ENCODE assay signal across 19 cellular contexts in the genomic region with DNA sequence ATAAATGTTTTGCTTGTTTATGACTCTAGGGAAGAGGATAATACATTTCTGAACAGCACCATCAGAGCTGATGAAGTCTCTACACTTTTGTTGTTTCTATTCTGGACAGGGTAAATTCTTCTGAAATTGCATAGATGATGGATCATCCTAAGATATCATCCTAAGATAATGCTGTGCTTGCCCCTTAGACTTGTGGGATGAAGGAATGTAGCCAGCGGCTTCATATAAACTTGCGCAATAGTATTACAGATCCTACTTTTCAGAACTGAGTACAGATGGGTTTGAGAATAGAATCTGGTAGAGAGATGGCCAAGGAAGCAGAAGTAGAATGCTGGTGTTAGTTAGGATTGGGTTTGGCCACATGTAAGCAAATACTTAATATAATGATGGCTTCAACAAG.
A peak's percentile ranks its signal among the peaks of the same experiment; 100 is the strongest.
DNase-seq lines count a peak whose midpoint lies in the region; ATAC-seq, FAIRE-seq and TF ChIP-seq lines count a peak whose summit lies in the region.
"Had no signal": no experiment of that assay in that cellular context is flagged by ENCODE, and none has a peak within 500 bp of the region (broad histone marks: within the 10 kb centered on the region; RNA-seq: fewer than 3 reads in every experiment).

No MANE protein-coding gene starts in this region.

- no peak for TF ChIP-seq EP300 in K562 (IDR thresholded peaks at IDR 0.05; ENCODE audit: low read length)

- FAIRE-seq in K562 (lab: Jason Lieb, UNC) = no peak
- FAIRE-seq: GM19239 had no signal

- no peak overlapping the region for H2AK9ac ChIP-seq in IMR-90 (replicated peaks; ENCODE audit: low read depth, low read length, poor library complexity)

- no peak overlapping the region for H3K4ac ChIP-seq in IMR-90 (ENCODE audit: low read depth, low read length)
- H3K4ac ChIP-seq in mesenchymal stem cell (ENCODE audit: low read depth in 1 of 2, low read length in 2 of 2) = no peak overlapping the region

- H2AK5ac ChIP-seq in IMR-90 (ENCODE audit: low read depth, low read length) (no peak overlapping the region), mesenchymal stem cell (ENCODE audit: low read length, severe bottlenecking) (no peak overlapping the region)

- peak; percentile 66 for DNase-seq in EH (ENCODE audit: low read depth)
- no peak for DNase-seq in IMR-90
- no peak for DNase-seq in K562 (ENCODE audit: extremely low read depth in 1 of 4, low spot score in 3 of 4)
- DNase-seq in mesenchymal stem cell = peak; percentile 43
- no peak for DNase-seq in NCI-H2171 (lab: John Stamatoyannopoulos, UW)
- no peak for DNase-seq in middle frontal gyrus (ENCODE audit: extremely low spot score, low spot score)
- no peak for DNase-seq in T1000 (lab: John Stamatoyannopoulos, UW)
- no peak for DNase-seq in left lobe of liver (ENCODE audit: low spot score)
- DNase-seq: BE2C; CD8-positive, alpha-beta T cell; DND-41; GF-D8; H9; NCI-H1436; NCI-H2029; NCI-H774; PC-9; T-helper 1 cell had no signal

- ATAC-seq in IMR-90 (ENCODE audit: low read depth) (no peak), K562 (no peak), left lobe of liver (no peak)
- ATAC-seq: CD8-positive, alpha-beta T cell had no signal

- H3K4me2 ChIP-seq in IMR-90 (ENCODE audit: low read depth, low read length) = no peak overlapping the region
- H3K4me2 ChIP-seq in K562 (ENCODE audit: insufficient read depth, low read length) = no peak overlapping the region
- no peak overlapping the region for H3K4me2 ChIP-seq in mesenchymal stem cell (ENCODE audit: low read length, poor library complexity, severe bottlenecking)
- H3K4me2 ChIP-seq: PC-9 had no signal

- no peaks in the 10 kb centered on the region for H3K79me1 ChIP-seq in IMR-90 (ENCODE audit: low read depth in 1 of 2, low read length in 2 of 2)
- H3K79me1 ChIP-seq in mesenchymal stem cell (replicated peaks; ENCODE audit: low read length, poor library complexity, severe bottlenecking) = no peaks in the 10 kb centered on the region

- no peak overlapping the region for H3K56ac ChIP-seq in IMR-90 (ENCODE audit: extremely low read depth, insufficient read depth, low read length)

- H2BK20ac ChIP-seq in IMR-90 (ENCODE audit: low read depth, low read length) = no peak overlapping the region

- TF ChIP-seq CTCF in IMR-90 (conservative IDR thresholded peaks at IDR 0.05; ENCODE audit: low read depth, low read length) (no peak), K562 (IDR thresholded peaks at IDR 0.05 in 2 of 3, conservative IDR thresholded peaks at IDR 0.05 in 1 of 3; ENCODE audit: insufficient read depth in 2 of 3, low read depth in 1 of 3, low read length in 3 of 3) (no peak)

- H3K14ac ChIP-seq in IMR-90 (replicated peaks; ENCODE audit: low read depth, low read length) (no peak overlapping the region), mesenchymal stem cell (ENCODE audit: low read length in 2 of 2) (no peak overlapping the region)

- dilution Hi-C loops in IMR-90 (cut with HindIII; ENCODE audit: low sequenced_read_pairs, unreplicated experiment) = no loop called here

- no peak overlapping the region for H3K9ac ChIP-seq in IMR-90 (ENCODE audit: low read depth, low read length)
- H3K9ac ChIP-seq in K562 (ENCODE audit: insufficient read depth in 1 of 2, low read depth in 2 of 2, low read length in 2 of 2) = no peak overlapping the region
- no peak overlapping the region for H3K9ac ChIP-seq in mesenchymal stem cell (ENCODE audit: low read length)

- TF ChIP-seq RAD21 in IMR-90 (IDR thresholded peaks at IDR 0.05; ENCODE audit: low read length) (no peak), K562 (CRISPR knock-in tag; conservative IDR thresholded peaks at IDR 0.05 in 1 of 2, IDR thresholded peaks at IDR 0.05 in 1 of 2) (no peak)

- POLR2A ChIA-PET in IMR-90 (lab: Charles Lee; ENCODE audit: unreplicated experiment) (no interaction called here), K562 (lab: Yijun Ruan, JAX) (interaction anchor here (0.5 to 1.5 kb wide), 2 partner anchors 12 to 226 kb away, joined by 3 read pairs; no protein-coding TSS in a partner anchor)

- H4K20me1 ChIP-seq in IMR-90 (ENCODE audit: insufficient read depth, low read length) (no peaks in the 10 kb centered on the region), K562 (replicated peaks; ENCODE audit: control insufficient read depth, insufficient read depth, low read length) (no peaks in the 10 kb centered on the region)

- H2BK120ac ChIP-seq in IMR-90 (ENCODE audit: low read depth, low read length) (no peak overlapping the region), mesenchymal stem cell (ENCODE audit: low read depth, low read length) (no peak overlapping the region)

- no peak overlapping the region for H4K91ac ChIP-seq in IMR-90 (ENCODE audit: insufficient read depth, low read depth, low read length)
- no peak overlapping the region for H4K91ac ChIP-seq in mesenchymal stem cell (ENCODE audit: low read length)

- H2BK5ac ChIP-seq in IMR-90 (ENCODE audit: low read depth, low read length, poor library complexity, severe bottlenecking) (no peak overlapping the region), mesenchymal stem cell (ENCODE audit: low read depth, low read length, poor library complexity, severe bottlenecking) (no peak overlapping the region)

- H3K9me1 ChIP-seq in IMR-90 (ENCODE audit: insufficient read depth, low read length) (no peaks in the 10 kb centered on the region), K562 (ENCODE audit: control insufficient read depth, insufficient read depth, low read length) (no peaks in the 10 kb centered on the region)

- H3K4me3 ChIP-seq in IMR-90 (ENCODE audit: insufficient read depth, low read depth, low read length) (no peak overlapping the region), K562 (no peak overlapping the region), mesenchymal stem cell (ENCODE audit: insufficient read depth in 1 of 2, low read depth in 1 of 2, low read length in 2 of 2) (no peak overlapping the region)
- H3K4me3 ChIP-seq: PC-9 had no signal

- H3K79me2 ChIP-seq in K562 (ENCODE audit: control insufficient read depth, insufficient read depth, low read length) = no peaks in the 10 kb centered on the region

- no peaks in the 10 kb centered on the region for H3K27me3 ChIP-seq in IMR-90 (ENCODE audit: control insufficient read depth, insufficient read depth, low read length)
- no peaks in the 10 kb centered on the region for H3K27me3 ChIP-seq in K562 (ENCODE audit: control insufficient read depth in 2 of 2, insufficient read depth in 2 of 2, low read length in 2 of 2)
- H3K27me3 ChIP-seq in mesenchymal stem cell (ENCODE audit: control insufficient read depth in 1 of 2, insufficient read depth in 1 of 2, low read length in 2 of 2) = peaks cover 0 to 4% of the 10 kb centered on the region in 2 experiments
- H3K27me3 ChIP-seq: BE2C had no signal

- 90% methylated on average over 2 of the region's 2 CpGs; no CpG with 5 or more reads in 1 of the 2 experiments for WGBS in IMR-90 (ENCODE audit: extremely low coverage in 2 of 2, insufficient read length in 1 of 2), 2 experiments
- WGBS in K562 (ENCODE audit: insufficient coverage, low coverage, missing lambda C conversion rate) = 18% methylated on average over 2 of the region's 2 CpGs
- WGBS in mesenchymal stem cell = 75% methylated on average over 2 of the region's 2 CpGs

- no peak for TF ChIP-seq POLR2A in IMR-90 (IDR thresholded peaks at IDR 0.05; ENCODE audit: low read depth, low read length)
- no peak for TF ChIP-seq POLR2A in K562 (conservative IDR thresholded peaks at IDR 0.05)

- H2BK12ac ChIP-seq in mesenchymal stem cell (ENCODE audit: low read length in 2 of 2) = no peak overlapping the region

- H3K9me3 ChIP-seq in IMR-90 (ENCODE audit: control insufficient read depth, insufficient read depth, low read length) (0 out of 2 replicates have a peak, but pooled peaks cover 2% of the 10 kb centered on the region), K562 (replicated peaks; ENCODE audit: control insufficient read depth, insufficient read depth, low read depth, low read length) (no peaks in the 10 kb centered on the region), mesenchymal stem cell (ENCODE audit: control insufficient read depth, low read length) (peaks cover 8% of the 10 kb centered on the region)
- H3K9me3 ChIP-seq: BE2C had no signal

- H2AFZ ChIP-seq in IMR-90 (replicated peaks; ENCODE audit: low read length, poor library complexity) (no peak overlapping the region), K562 (ENCODE audit: low read depth, low read length) (no peak overlapping the region), mesenchymal stem cell (ENCODE audit: low read depth, low read length) (no peak overlapping the region)
- H2AFZ ChIP-seq: PC-9 had no signal

- no peak overlapping the region for H2BK15ac ChIP-seq in IMR-90 (ENCODE audit: low read depth, low read length)
- no peak overlapping the region for H2BK15ac ChIP-seq in mesenchymal stem cell (ENCODE audit: low read depth, poor library complexity, severe bottlenecking)

- H4K8ac ChIP-seq in IMR-90 (ENCODE audit: low read depth in 2 of 2, low read length in 2 of 2) (no peak overlapping the region), mesenchymal stem cell (ENCODE audit: low read length) (no peak overlapping the region)

- BruUV-seq in IMR-90 (replicated peaks; lab: Mats Ljungman, UMichigan) (no TSS peak), K562 (replicated peaks; lab: Mats Ljungman, UMichigan) (no TSS peak)

- CTCF ChIA-PET in IMR-90 (lab: Yijun Ruan, JAX) = no interaction called here
- CTCF ChIA-PET in K562 (lab: Yijun Ruan, JAX; ENCODE audit: low intra/inter-chr PET ratio) = no interaction called here

- no peaks in the 10 kb centered on the region for H3K4me1 ChIP-seq in IMR-90 (ENCODE audit: control insufficient read depth, insufficient read depth, low read length)
- no peaks in the 10 kb centered on the region for H3K4me1 ChIP-seq in K562 (replicated peaks in 1 of 2; ENCODE audit: control insufficient read depth in 2 of 2, insufficient read depth in 2 of 2, low read length in 2 of 2)
- H3K4me1 ChIP-seq in mesenchymal stem cell (ENCODE audit: control insufficient read depth, insufficient read depth, low read depth, low read length) = no peaks in the 10 kb centered on the region

- no peak overlapping the region for H3K27ac ChIP-seq in IMR-90 (ENCODE audit: insufficient read depth, low read length)
- no peak overlapping the region for H3K27ac ChIP-seq in K562 (ENCODE audit: extremely low read depth, low read depth, low read length)
- H3K27ac ChIP-seq in mesenchymal stem cell (ENCODE audit: low read length, poor library complexity, severe bottlenecking) = no peak overlapping the region
- H3K27ac ChIP-seq: PC-9 had no signal

- no peak overlapping the region for H3K18ac ChIP-seq in IMR-90 (ENCODE audit: low read depth, low read length)
- H3K18ac ChIP-seq in mesenchymal stem cell (ENCODE audit: low read depth in 1 of 2, low read length in 2 of 2) = no peak overlapping the region

- intact Hi-C loops in IMR-90 (cut with micrococcal nuclease) (no loop called here), K562 (cut with micrococcal nuclease) (no loop called here)

- in situ Hi-C loops in IMR-90 (cut with MboI; ENCODE audit: low sequenced_read_pairs) (no loop called here), K562 (cut with MboI) (no loop called here)

- H3K36me3 ChIP-seq in IMR-90 (ENCODE audit: control insufficient read depth, insufficient read depth, low read length) = no peaks in the 10 kb centered on the region
- no peaks in the 10 kb centered on the region for H3K36me3 ChIP-seq in K562 (ENCODE audit: control insufficient read depth, insufficient read depth, low read length)
- H3K36me3 ChIP-seq in mesenchymal stem cell (ENCODE audit: control insufficient read depth in 1 of 2, insufficient read depth in 2 of 2, low read depth in 1 of 2, low read length in 2 of 2) = no peaks in the 10 kb centered on the region
- H3K36me3 ChIP-seq: BE2C had no signal

- H4K5ac ChIP-seq in IMR-90 (ENCODE audit: low read depth, low read length) = no peak overlapping the region

- H3K23ac ChIP-seq in IMR-90 (ENCODE audit: low read depth, low read length) (no peak overlapping the region), mesenchymal stem cell (ENCODE audit: low read length in 2 of 2) (no peak overlapping the region)

Comparison
In these comparisons a context has a peak if more than half of its experiments do, and no peak if none do; other contexts are left out.
1. DNase-seq: peak in EH (single experiment) and mesenchymal stem cell (single experiment); none in IMR-90 (single experiment), K562 (0 of 4), NCI-H2171 (single experiment), middle frontal gyrus (single experiment), T1000 (single experiment) and left lobe of liver (single experiment).